ENCODE assay signal across 1 cellular context in the genomic region with DNA sequence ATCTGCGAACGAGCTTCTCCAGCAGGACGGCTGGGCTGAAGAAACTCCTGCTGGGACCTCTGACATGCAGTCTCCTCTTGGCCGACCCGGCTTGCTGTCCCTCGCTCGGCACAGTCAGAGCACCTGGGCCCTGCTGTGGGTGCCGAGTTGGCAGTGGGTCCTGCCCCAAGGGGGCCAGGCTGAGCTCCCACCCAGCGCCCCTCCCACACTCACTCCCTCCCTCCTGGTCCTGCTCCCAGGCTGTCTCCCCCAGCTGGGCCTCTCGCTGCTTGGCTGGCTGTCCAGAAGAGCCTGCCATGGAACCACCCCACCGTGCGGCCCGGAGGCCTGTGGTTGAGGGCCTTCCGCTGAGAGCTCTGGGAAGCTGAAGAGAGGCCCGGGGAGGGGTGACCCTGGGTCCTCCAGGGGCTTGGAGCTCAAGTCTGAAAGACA.
TF ChIP-seq lines count a peak whose summit lies in the region.

No MANE protein-coding gene starts in this region.

TF ChIP-seq in H1, 55 proteins besides CTCF, POLR2A, EP300 and RAD21 (continued from another document):
- TF ChIP-seq TBP (IDR thresholded peaks at IDR 0.05; ENCODE audit: low read depth, low read length) (no peak), GTF2F1 (IDR thresholded peaks at IDR 0.05; ENCODE audit: borderline replicate concordance, low read depth, low read length) (no peak), CREB1 (IDR thresholded peaks at IDR 0.05) (no peak)
TF ChIP-seq in H1: peak in this region for 0.
